ENCODE assay signal across 8 cellular contexts in the genomic region with DNA sequence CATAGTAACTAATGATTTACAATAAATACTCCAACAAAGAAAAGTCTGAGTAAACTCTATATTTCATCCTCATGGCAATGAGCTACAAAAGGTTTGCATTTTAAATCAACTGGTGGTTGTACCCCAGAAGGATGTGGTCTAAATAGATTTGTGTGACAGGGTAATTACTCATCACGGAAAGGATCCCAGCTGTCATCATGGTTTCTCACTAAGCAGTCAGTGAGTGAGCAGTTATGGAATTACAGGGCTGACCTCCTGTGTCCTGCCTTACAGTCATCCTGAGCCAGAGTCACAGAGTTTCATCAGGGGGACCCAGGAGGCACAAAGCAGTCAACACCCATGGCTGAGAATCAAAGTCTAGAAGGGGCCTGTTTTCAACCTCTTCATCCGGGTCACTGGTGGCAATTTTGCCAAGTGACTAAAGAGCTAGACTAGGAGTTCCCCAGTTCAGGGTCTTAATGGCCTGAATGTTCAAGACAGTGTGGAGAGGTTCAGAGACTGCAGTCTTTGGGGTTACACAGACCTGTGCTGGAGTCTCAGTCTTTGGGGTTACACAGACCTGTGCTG.
DNase-seq lines count a peak whose midpoint lies in the region; ATAC-seq and TF ChIP-seq lines count a peak whose summit lies in the region.

No MANE protein-coding gene starts in this region.

- H3K4me1 Mint-ChIP-seq in activated naive CD8-positive, alpha-beta T cell treated with anti-CD3 and anti-CD28 coated beads for 36 hours: peaks cover 42% of the 10 kb centered on the region

- ATAC-seq in GM21515 (IDR thresholded peaks at IDR 0.05; ENCODE audit: unreplicated experiment): peak; percentile 79

- H3K4me3 ChIP-seq in smooth muscle cell: no peak overlapping the region

- H2AFZ ChIP-seq in smooth muscle cell (ENCODE audit: low read depth): no peak overlapping the region

- H3K79me2 ChIP-seq in smooth muscle cell (ENCODE audit: low read depth): no peaks in the 10 kb centered on the region

- peak; percentile 37 for DNase-seq in GM04503 (ENCODE audit: low read depth)
- DNase-seq in HPDE6-E6E7 (ENCODE audit: extremely low spot score): peak; percentile 92
- peak; percentile 76 for DNase-seq in activated naive CD8-positive, alpha-beta T cell treated with anti-CD3 and anti-CD28 coated beads for 36 hours
- no peak for DNase-seq in smooth muscle cell (lab: John Stamatoyannopoulos, UW; ENCODE audit: unreplicated experiment)
- DNase-seq in NCI-H2196 treated with DMSO at 0.1 percent for 48 hours (lab: John Stamatoyannopoulos, UW; ENCODE audit: unreplicated experiment): no peak
- no peak for DNase-seq in NCI-H69 (lab: John Stamatoyannopoulos, UW)
- DNase-seq in NCI-H187 (lab: John Stamatoyannopoulos, UW): no peak

- no peak overlapping the region for H3K4me3 Mint-ChIP-seq in activated naive CD8-positive, alpha-beta T cell treated with anti-CD3 and anti-CD28 coated beads for 36 hours

- no peak overlapping the region for H3K9ac ChIP-seq in smooth muscle cell (ENCODE audit: low read depth)

- no peaks in the 10 kb centered on the region for H3K27me3 ChIP-seq in smooth muscle cell (ENCODE audit: low read depth)

- peak overlapping the region; percentile 32 for H3K4me2 ChIP-seq in smooth muscle cell

- H3K27ac Mint-ChIP-seq in activated naive CD8-positive, alpha-beta T cell treated with anti-CD3 and anti-CD28 coated beads for 36 hours: peak overlapping the region; percentile 95

- H3K36me3 Mint-ChIP-seq in activated naive CD8-positive, alpha-beta T cell treated with anti-CD3 and anti-CD28 coated beads for 36 hours: peaks cover 17% of the 10 kb centered on the region

- peaks cover 11% of the 10 kb centered on the region for H3F3A ChIP-seq in smooth muscle cell (ENCODE audit: low read depth)

- no peaks in the 10 kb centered on the region for H3K27me3 Mint-ChIP-seq in activated naive CD8-positive, alpha-beta T cell treated with anti-CD3 and anti-CD28 coated beads for 36 hours

- no peaks in the 10 kb centered on the region for H3K4me1 ChIP-seq in smooth muscle cell (ENCODE audit: low read depth)

- H3K27ac ChIP-seq in smooth muscle cell (ENCODE audit: low read depth): peak overlapping the region; percentile 81

- no peaks in the 10 kb centered on the region for H3K36me3 ChIP-seq in smooth muscle cell (ENCODE audit: low read depth)

- H3K9me3 ChIP-seq in smooth muscle cell (replicated peaks; ENCODE audit: low read depth): no peaks in the 10 kb centered on the region

- no peaks in the 10 kb centered on the region for H4K20me1 ChIP-seq in smooth muscle cell (ENCODE audit: low read depth)

- H3K9me3 Mint-ChIP-seq in activated naive CD8-positive, alpha-beta T cell treated with anti-CD3 and anti-CD28 coated beads for 36 hours: peaks cover 12% of the 10 kb centered on the region

- no peak for TF ChIP-seq CTCF in smooth muscle cell (IDR thresholded peaks at IDR 0.05; ENCODE audit: borderline replicate concordance, insufficient read depth, poor library complexity, severe bottlenecking)

- 22% methylated on average over 2 of the region's 2 CpGs for WGBS in smooth muscle cell (ENCODE audit: low lambda C conversion rate)

Comparison
In these comparisons a context has a peak if more than half of its experiments do, and no peak if none do; other contexts are left out.
1. DNase-seq: peak in GM04503 (single experiment), HPDE6-E6E7 (single experiment) and activated naive CD8-positive, alpha-beta T cell treated with anti-CD3 and anti-CD28 coated beads for 36 hours (single experiment); none in smooth muscle cell (single experiment), NCI-H2196 treated with DMSO at 0.1 percent for 48 hours (single experiment), NCI-H69 (single experiment) and NCI-H187 (0 of 2).